8 cellular contexts compared by ENCODE assay signal in genomic region chr17:30376621-30377452, GRCh38. TPM values are rescaled to one million over a fixed set of nuclear protein-coding genes. Genes with fewer than 3 reads are reported as not detected.
DNase-seq lines count a peak whose midpoint lies in the region; ATAC-seq and TF ChIP-seq lines count a peak whose summit lies in the region.

No MANE protein-coding gene starts in this region.

- H3K27ac ChIP-seq in VCaP = peak overlapping the region; percentile 68

- TF ChIP-seq CTCF in LNCaP clone FGC (IDR thresholded peaks at IDR 0.05; ENCODE audit: control insufficient read depth, extremely low read depth, insufficient read depth) = no peak
- no peak for TF ChIP-seq CTCF in VCaP (conservative IDR thresholded peaks at IDR 0.05)

- intact Hi-C loops in head of caudate nucleus (cut with DNase I) = loop anchor here (5.0 kb wide), 1 partner anchor 35 kb away; no protein-coding TSS in a partner anchor
- intact Hi-C loops in posterior vena cava (cut with DNase I) = no loop called here

- no peak for ATAC-seq in GM21360 (IDR thresholded peaks at IDR 0.05; ENCODE audit: unreplicated experiment)

- no peak overlapping the region for H3K4me3 ChIP-seq in LNCaP clone FGC (ENCODE audit: low read depth, low read length)

- DNase-seq in DMS53 treated with DMSO at 0.1 percent for 48 hours (lab: John Stamatoyannopoulos, UW; ENCODE audit: unreplicated experiment) = peak; percentile 95
- DNase-seq in LNCaP clone FGC (ENCODE audit: low read depth) = peak; percentile 63
- peak; percentile 37 to 88 (median 71) for DNase-seq in head of caudate nucleus
- peak; percentile 51 to 52 for DNase-seq in stimulated activated CD4-positive, alpha-beta T cell treated with anti-CD3 and anti-CD28 coated beads, Interleukin-4, amount 100 ng/mL, for 48 hours (ENCODE audit: low read depth in 2 of 2)
- DNase-seq in posterior vena cava (ENCODE audit: low spot score) = no peak
- DNase-seq in NK-92 (lab: John Stamatoyannopoulos, UW; ENCODE audit: unreplicated experiment) = no peak

RNA-seq across cellular contexts. Expression of gene CPD, which starts 1.9 kb away (rescaled TPM):
- total RNA-seq in posterior vena cava = 10 to 100 TPM; 39.8 to 40.4 TPM

RNA-seq across cellular contexts. Expression of gene TMIGD1, which starts 43.0 kb away (rescaled TPM):
- not detected for total RNA-seq in posterior vena cava

Comparison
In these comparisons a context has a peak if more than half of its experiments do, and no peak if none do; other contexts are left out.
1. DNase-seq: peak in DMS53 treated with DMSO at 0.1 percent for 48 hours (single experiment), LNCaP clone FGC (single experiment), head of caudate nucleus (42 of 42) and stimulated activated CD4-positive, alpha-beta T cell treated with anti-CD3 and anti-CD28 coated beads, Interleukin-4, amount 100 ng/mL, for 48 hours (2 of 2); none in posterior vena cava (single experiment) and NK-92 (single experiment).